Comparison of ENCODE assay signal across 2 cellular contexts in genomic region chr12:53892760-53893159, GRCh38.
TF ChIP-seq lines count a peak whose summit lies in the region.

No MANE protein-coding gene starts in this region.

TF ChIP-seq in IMR-90, 13 proteins besides CTCF, POLR2A, EP300 and RAD21:
- TF ChIP-seq MAFK (IDR thresholded peaks at IDR 0.05; ENCODE audit: low read depth, low read length) (peak; percentile 96), NFE2L2 (IDR thresholded peaks at IDR 0.05; ENCODE audit: low read depth, low read length) (no peak)

TF ChIP-seq in K562, 482 proteins besides CTCF, POLR2A, EP300 and RAD21:
- peak; percentile 82 for TF ChIP-seq MAFG (tag; conservative IDR thresholded peaks at IDR 0.05)
- TF ChIP-seq MAFK (IDR thresholded peaks at IDR 0.05; ENCODE audit: low read length) = peak; percentile 96
- peak; percentile 95 for TF ChIP-seq MAFF (IDR thresholded peaks at IDR 0.05; ENCODE audit: low read length)
- TF ChIP-seq C11orf30 (IDR thresholded peaks at IDR 0.05; ENCODE audit: low read depth) = peak; percentile 83
- TF ChIP-seq ZNF316 (IDR thresholded peaks at IDR 0.05) = peak; percentile 89
- TF ChIP-seq PPARD (CRISPR knock-in tag; IDR thresholded peaks at IDR 0.05) = no peak
